Comparison of ENCODE assay signal across 17 cellular contexts in genomic region chr16:56929639-56930038, GRCh38. TPM values are rescaled to one million over a fixed set of nuclear protein-coding genes. Genes with fewer than 3 reads are reported as not detected.
"Had no signal": no experiment of that assay in that cellular context is flagged by ENCODE, and none has a peak within 500 bp of the region (broad histone marks: within the 10 kb centered on the region; RNA-seq: fewer than 3 reads in every experiment).

No MANE protein-coding gene starts in this region.

- H3K36me3 ChIP-seq: prostate gland, thyroid gland had no signal

- H3K27ac Mint-ChIP-seq: nephron progenitor cell; stimulated activated effector memory CD8-positive, alpha-beta T cell treated with anti-CD3 and anti-CD28 coated beads, Interleukin-12 subunit alpha, Interleukin-12 subunit beta, amount 100 ng/mL, for 72 hours had no signal

- DNase-seq: activated naive CD4-positive, alpha-beta T cell treated with Interleukin-2 at 50 U/mL for 16 hours; activated T-cell treated with anti-CD3 and anti-CD28 coated beads for 4 hours; anterior cingulate cortex; cortex of kidney; effector CD4-positive, alpha-beta T cell; foreskin keratinocyte; glutamatergic neuron; mesenchymal stem cell; nephron progenitor cell; stimulated activated CD4-positive, alpha-beta T cell treated with anti-CD3 and anti-CD28 coated beads, Interleukin-12 subunit alpha, Interleukin-12 subunit beta, amount 100 ng/mL, for 4 hours; thyroid gland had no signal

- H3K4me1 ChIP-seq: prostate gland had no signal

- H3K27ac ChIP-seq: foreskin keratinocyte, thyroid gland had no signal

- H3K4me3 Mint-ChIP-seq: nephron progenitor cell; stimulated activated effector memory CD8-positive, alpha-beta T cell treated with anti-CD3 and anti-CD28 coated beads, Interleukin-12 subunit alpha, Interleukin-12 subunit beta, amount 100 ng/mL, for 72 hours had no signal

- H3K9me3 Mint-ChIP-seq: stimulated activated effector memory CD8-positive, alpha-beta T cell treated with anti-CD3 and anti-CD28 coated beads, Interleukin-12 subunit alpha, Interleukin-12 subunit beta, amount 100 ng/mL, for 72 hours had no signal

- H3K27me3 ChIP-seq: foreskin keratinocyte, thyroid gland had no signal

- H3K9me3 ChIP-seq: prostate gland, thyroid gland had no signal

- H3K4me3 ChIP-seq: prostate gland, thyroid gland had no signal

- ATAC-seq: activated CD4-positive, CD25-positive, alpha-beta regulatory T cell treated with anti-CD3 and anti-CD28 coated beads, Interleukin-2, amount 50 U/mL, for 24 hours; foreskin keratinocyte; stimulated activated effector memory CD8-positive, alpha-beta T cell treated with anti-CD3 and anti-CD28 coated beads, Interleukin-12 subunit alpha, Interleukin-12 subunit beta, amount 100 ng/mL, for 72 hours had no signal

RNA-seq across cellular contexts. Expression of gene CETP, which starts 32.1 kb away (rescaled TPM):
- total RNA-seq: foreskin keratinocyte; kidney epithelial cell; osteoblast; T-helper 2 cell treated with Interferon-gamma antibody and Interleukin-4, amounts not matched to agents 100 ng/mL and 5 ng/mL, for 36 hours had no signal
- polyA plus RNA-seq: foreskin keratinocyte had no signal
